22 cellular contexts compared by ENCODE assay signal in genomic region chr3:145058483-145058882, GRCh38.
"Had no signal": no experiment of that assay in that cellular context is flagged by ENCODE, and none has a peak within 500 bp of the region (broad histone marks: within the 10 kb centered on the region; RNA-seq: fewer than 3 reads in every experiment).

No MANE protein-coding gene starts in this region.

- H3K4me3 ChIP-seq: left lung, sigmoid colon, spleen, testis had no signal

- H3K27ac ChIP-seq: brain microvascular endothelial cell, left lung, sigmoid colon, spleen, testis had no signal

- H3K4me1 ChIP-seq: left lung, sigmoid colon, spleen, testis had no signal

- FAIRE-seq: keratinocyte had no signal

- H3K9me3 ChIP-seq: testis had no signal

- H3K36me3 ChIP-seq: brain microvascular endothelial cell, left lung, sigmoid colon, spleen had no signal

- DNase-seq: activated CD4-positive, alpha-beta T cell treated with anti-CD3 and anti-CD28 coated beads, Interleukin-2, amount 10 ng/mL, durations not matched to agents 7 days and 5 days; activated CD8-positive, alpha-beta T cell treated with anti-CD3 and anti-CD28 coated beads, Interleukin-2, amount 10 ng/mL, durations not matched to agents 7 days and 5 days; activated naive CD4-positive, alpha-beta T cell treated with anti-CD3 and anti-CD28 coated beads for 36 hours; activated naive CD8-positive, alpha-beta T cell treated with anti-CD3 and anti-CD28 coated beads, Interleukin-2, amount 50 U/mL, for 24 hours; activated T-cell treated with anti-CD3 and anti-CD28 coated beads, Interleukin-2, amount 50 U/mL, for 24 hours; aorta; brain microvascular endothelial cell; cortex of kidney; effector CD8-positive, alpha-beta T cell; foreskin melanocyte; hypothalamus; left lung; nephron progenitor cell; nucleus accumbens; posterior cingulate gyrus; sigmoid colon; spleen; stimulated activated CD4-positive, alpha-beta T cell treated with anti-CD3 and anti-CD28 coated beads, Interleukin-4, amount 100 ng/mL, for 4 hours; testis had no signal

- ATAC-seq: activated CD4-positive, CD25-positive, alpha-beta regulatory T cell treated with anti-CD3 and anti-CD28 coated beads, Interleukin-2, amount 50 U/mL, for 24 hours; activated CD8-positive, alpha-beta T cell treated with anti-CD3 and anti-CD28 coated beads, Interleukin-2, amount 10 ng/mL, durations not matched to agents 7 days and 5 days; activated naive CD8-positive, alpha-beta T cell treated with anti-CD3 and anti-CD28 coated beads, Interleukin-2, amount 50 U/mL, for 24 hours; left lung; stimulated activated memory B cell treated with anti-CD40 and anti-IgM and Interleukin-4, amounts not matched to agents 10 μg/mL and 1 μg/mL and 100 μg/mL, for 72 hours had no signal

- H3K27me3 ChIP-seq: brain microvascular endothelial cell, left lung, sigmoid colon, spleen, testis had no signal
